In genomic region chr22:38490915-38491314, GRCh38 we compare ENCODE assay signal across 11 cellular contexts. TPM values are rescaled to one million over a fixed set of nuclear protein-coding genes. Genes with fewer than 3 reads are reported as not detected.
DNase-seq lines count a peak whose midpoint lies in the region; ATAC-seq and TF ChIP-seq lines count a peak whose summit lies in the region.
"Had no signal": no experiment of that assay in that cellular context is flagged by ENCODE, and none has a peak within 500 bp of the region (broad histone marks: within the 10 kb centered on the region; RNA-seq: fewer than 3 reads in every experiment).

No MANE protein-coding gene starts in this region.

- no peak overlapping the region for H3K9ac ChIP-seq in trophoblast cell (ENCODE audit: low read length)

- WGBS in thyroid gland, 2 donors: 57 to 71% methylated on average over 1 of the region's 1 CpG
- no CpG with 5 or more reads among the region's 1 CpG for WGBS in trophoblast cell (ENCODE audit: extremely low coverage, insufficient coverage, insufficient read length)

- peaks cover 78% of the 10 kb centered on the region for H3K36me3 Mint-ChIP-seq in activated CD4-positive, alpha-beta T cell treated with anti-CD3 and anti-CD28 coated beads for 36 hours (ENCODE audit: low read depth)
- peaks cover 86% of the 10 kb centered on the region for H3K36me3 Mint-ChIP-seq in brain

- H3K4me2 ChIP-seq in trophoblast cell (ENCODE audit: low read length): no peak overlapping the region

- H3K27ac Mint-ChIP-seq in activated CD4-positive, alpha-beta T cell treated with anti-CD3 and anti-CD28 coated beads for 36 hours: peak overlapping the region; percentile 87
- H3K27ac Mint-ChIP-seq in brain: peak overlapping the region in 4 of 5 experiments; percentile 51 to 86 (median 66)

- no peaks in the 10 kb centered on the region for H3K79me2 ChIP-seq in trophoblast cell (ENCODE audit: control insufficient read depth, insufficient read depth, low read length, poor library complexity)

- H3K36me3 ChIP-seq in lower lobe of right lung (peaks cover 100% of the 10 kb centered on the region), thyroid gland (peaks cover 97 to 98% of the 10 kb centered on the region in 2 donors), trophoblast cell (ENCODE audit: control insufficient read depth in 1 of 2, insufficient read depth in 2 of 2, low read length in 2 of 2) (peaks cover 43 to 71% of the 10 kb centered on the region in 2 experiments)

- no peak overlapping the region for H4K12ac ChIP-seq in trophoblast cell (ENCODE audit: low read depth, low read length)

- intact Hi-C loops in activated CD4-positive, alpha-beta T cell treated with anti-CD3 and anti-CD28 coated beads for 36 hours (cut with DNase I, micrococcal nuclease): no loop called here
- intact Hi-C loops in lower lobe of right lung (cut with DNase I) (no loop called here), thyroid gland (cut with DNase I) (no loop called here)

- no peak overlapping the region for H2AFZ ChIP-seq in trophoblast cell (ENCODE audit: insufficient read depth, low read length, poor library complexity)

- H3K18ac ChIP-seq in trophoblast cell (ENCODE audit: low read length): no peak overlapping the region

- H2AK5ac ChIP-seq in trophoblast cell (ENCODE audit: low read length): no peak overlapping the region

- no peak overlapping the region for H2BK120ac ChIP-seq in trophoblast cell (ENCODE audit: insufficient read depth, low read length, poor library complexity)

- no peaks in the 10 kb centered on the region for H3K9me3 Mint-ChIP-seq in activated CD4-positive, alpha-beta T cell treated with anti-CD3 and anti-CD28 coated beads for 36 hours (ENCODE audit: low read depth)
- no peaks in the 10 kb centered on the region for H3K9me3 Mint-ChIP-seq in brain

- no peak overlapping the region for H3K27ac ChIP-seq in lower lobe of right lung
- no peak overlapping the region for H3K27ac ChIP-seq in thyroid gland
- no peak overlapping the region for H3K27ac ChIP-seq in trophoblast cell (ENCODE audit: low read depth, low read length)

- POLR2A ChIA-PET in activated CD4-positive, alpha-beta T cell treated with anti-CD3 and anti-CD28 coated beads for 36 hours (lab: Charles Lee): no interaction called here

- CTCF ChIA-PET in activated CD4-positive, alpha-beta T cell treated with anti-CD3 and anti-CD28 coated beads for 36 hours (lab: Charles Lee): interaction anchor here (0.6 to 1.5 kb wide), 2 partner anchors 80 to 1891 kb away, joined by 3 to 5 read pairs; no protein-coding TSS in a partner anchor

- H3K4me3 Mint-ChIP-seq in activated CD4-positive, alpha-beta T cell treated with anti-CD3 and anti-CD28 coated beads for 36 hours: no peak overlapping the region
- H3K4me3 Mint-ChIP-seq in brain: no peak overlapping the region

- no peaks in the 10 kb centered on the region for H3K9me3 ChIP-seq in lower lobe of right lung
- no peaks in the 10 kb centered on the region for H3K9me3 ChIP-seq in thyroid gland
- H3K9me3 ChIP-seq in trophoblast cell (ENCODE audit: insufficient read depth, low read depth, low read length): no peaks in the 10 kb centered on the region

- peaks cover 33% of the 10 kb centered on the region for H3K4me1 ChIP-seq in lower lobe of right lung
- H3K4me1 ChIP-seq in thyroid gland: no peaks in the 10 kb centered on the region
- no peaks in the 10 kb centered on the region for H3K4me1 ChIP-seq in trophoblast cell (ENCODE audit: control insufficient read depth in 1 of 2, insufficient read depth in 2 of 2, low read length in 2 of 2)

- no peak overlapping the region for H3K23ac ChIP-seq in trophoblast cell (ENCODE audit: low read length)

- no peak overlapping the region for H3K14ac ChIP-seq in trophoblast cell (ENCODE audit: low read length)

- H3K4me1 Mint-ChIP-seq in activated CD4-positive, alpha-beta T cell treated with anti-CD3 and anti-CD28 coated beads for 36 hours: peaks cover 66% of the 10 kb centered on the region
- H3K4me1 Mint-ChIP-seq in brain: peaks cover 30% of the 10 kb centered on the region

- no peaks in the 10 kb centered on the region for H3K79me1 ChIP-seq in trophoblast cell (ENCODE audit: low read length)

- no peak overlapping the region for H3K4me3 ChIP-seq in lower lobe of right lung
- no peak overlapping the region for H3K4me3 ChIP-seq in thyroid gland (replicated peaks in 1 of 3)
- no peak overlapping the region for H3K4me3 ChIP-seq in trophoblast cell (ENCODE audit: low read depth, low read length)

- no peak for DNase-seq in activated CD4-positive, alpha-beta T cell treated with anti-CD3 and anti-CD28 coated beads for 36 hours
- no peak for DNase-seq in activated CD4-positive, alpha-beta T cell treated with anti-CD3 and anti-CD28 coated beads for 1 hour
- DNase-seq in lower lobe of right lung (no peak), thyroid gland (peak; percentile 54 to 59), D341Med (ENCODE audit: low spot score) (no peak), trophoblast cell (no peak)
- DNase-seq: NCI-H774 had no signal

- TF ChIP-seq CTCF in brain (conservative IDR thresholded peaks at IDR 0.05): no peak
- TF ChIP-seq CTCF in lower lobe of right lung (IDR thresholded peaks at IDR 0.05): no peak
- TF ChIP-seq CTCF in thyroid gland (IDR thresholded peaks at IDR 0.05): no peak

- H3K27me3 ChIP-seq in lower lobe of right lung (ENCODE audit: low read depth) (no peaks in the 10 kb centered on the region), thyroid gland (no peaks in the 10 kb centered on the region), trophoblast cell (ENCODE audit: insufficient read depth, low read length) (no peaks in the 10 kb centered on the region)

- no peak for TF ChIP-seq POLR2A in thyroid gland (IDR thresholded peaks at IDR 0.05)

- no peak for ATAC-seq in activated CD4-positive, alpha-beta T cell treated with anti-CD3 and anti-CD28 coated beads for 36 hours
- ATAC-seq in lower lobe of right lung (peak; percentile 47 to 84), HG03342 (IDR thresholded peaks at IDR 0.05; ENCODE audit: unreplicated experiment) (no peak)

- H4K8ac ChIP-seq in trophoblast cell (ENCODE audit: low read depth, low read length): no peak overlapping the region

- no peaks in the 10 kb centered on the region for H3K27me3 Mint-ChIP-seq in activated CD4-positive, alpha-beta T cell treated with anti-CD3 and anti-CD28 coated beads for 36 hours
- H3K27me3 Mint-ChIP-seq in brain: no peaks in the 10 kb centered on the region

- H3K4ac ChIP-seq in trophoblast cell (ENCODE audit: low read depth, low read length): no peak overlapping the region

- H2BK5ac ChIP-seq in trophoblast cell (ENCODE audit: low read depth, low read length, poor library complexity): no peak overlapping the region

- no peak overlapping the region for H4K91ac ChIP-seq in trophoblast cell (ENCODE audit: low read depth, low read length)

- no peak overlapping the region for H2BK12ac ChIP-seq in trophoblast cell (ENCODE audit: low read length)

RNA-seq across cellular contexts. Expression of gene DDX17, which starts 15.2 kb away (rescaled TPM):
- total RNA-seq in activated CD4-positive, alpha-beta T cell treated with anti-CD3 and anti-CD28 coated beads for 36 hours: 100 to 1,000 TPM; 259 to 328 TPM
- polyA plus RNA-seq in brain (ENCODE audit: insufficient read depth, low read depth, low replicate concordance): 88.0 TPM
- 457 TPM for total RNA-seq in lower lobe of right lung
- 1,000 to 10,000 TPM in 1 of 4 donors, 100 to 1,000 TPM in 3; 594 to 1,014 (median 833) TPM for total RNA-seq in thyroid gland
- polyA plus RNA-seq in trophoblast cell (2013): 186 and 190 TPM in 2 replicates

RNA-seq across cellular contexts. Expression of gene KDELR3, which starts 23.0 kb away (rescaled TPM):
- 1 to 10 TPM in 1 of 2 experiments, under 1 TPM in 1; 0.84 to 1.1 TPM for total RNA-seq in activated CD4-positive, alpha-beta T cell treated with anti-CD3 and anti-CD28 coated beads for 36 hours
- 1.1 TPM for polyA plus RNA-seq in brain (ENCODE audit: insufficient read depth, low read depth, low replicate concordance)
- 8.3 TPM for total RNA-seq in lower lobe of right lung
- 10 to 100 TPM in 2 of 4 donors, 1 to 10 TPM in 2; 7.5 to 14.4 (median 11.8) TPM for total RNA-seq in thyroid gland
- 41.5 TPM in 2 replicates for polyA plus RNA-seq in trophoblast cell (2013)

RNA-seq across cellular contexts. Expression of gene KCNJ4, which starts 35.9 kb away (rescaled TPM):
- total RNA-seq in activated CD4-positive, alpha-beta T cell treated with anti-CD3 and anti-CD28 coated beads for 36 hours: not detected
- polyA plus RNA-seq in brain (ENCODE audit: insufficient read depth, low read depth, low replicate concordance): 18.1 TPM
- total RNA-seq in lower lobe of right lung (not detected), thyroid gland (not detected)
- polyA plus RNA-seq in trophoblast cell (2013): 0.05 and 0.08 TPM in 2 replicates
- total RNA-seq: posterior vena cava had no signal
- polyA plus RNA-seq: BJ had no signal

Comparison
In these comparisons a context has a peak if more than half of its experiments do, and no peak if none do; other contexts are left out.
1. ATAC-seq: peak in lower lobe of right lung (2 of 2); none in activated CD4-positive, alpha-beta T cell treated with anti-CD3 and anti-CD28 coated beads for 36 hours (single experiment) and HG03342 (single experiment).
2. DNase-seq: peak in thyroid gland (2 of 2); none in activated CD4-positive, alpha-beta T cell treated with anti-CD3 and anti-CD28 coated beads for 36 hours (single experiment), activated CD4-positive, alpha-beta T cell treated with anti-CD3 and anti-CD28 coated beads for 1 hour (single experiment), lower lobe of right lung (single experiment), D341Med (single experiment) and trophoblast cell (0 of 2).